ENCODE assay signal across 8 cellular contexts in genomic region chr12:132687211-132688164, GRCh38. TPM values are rescaled to one million over a fixed set of nuclear protein-coding genes. Genes with fewer than 3 reads are reported as not detected.
DNase-seq lines count a peak whose midpoint lies in the region; ATAC-seq, FAIRE-seq and TF ChIP-seq lines count a peak whose summit lies in the region.

Gene POLE (minus strand): TSS chr12:132687342. CDS start chr12:132687315, 27 bp downstream.
Gene PXMP2 (plus strand): TSS chr12:132687587. CDS start chr12:132687671, 84 bp downstream.

- no peaks in the 10 kb centered on the region for H3K9me3 Mint-ChIP-seq in activated T-helper 1 cell treated with anti-CD3 and anti-CD28 coated beads, Interleukin-12 subunit alpha, Interleukin-12 subunit beta, Interleukin-2, Interleukin-4 antibody, amounts not matched to agents 30 ng/mL and 10 ng/mL and 1 ng/mL, durations not matched to agents 14 hours and 24 hours and 36 hours
- H3K9me3 Mint-ChIP-seq in natural killer cell, result no peaks in the 10 kb centered on the region
- no peaks in the 10 kb centered on the region for H3K9me3 Mint-ChIP-seq in stimulated activated naive B cell treated with anti-CD40 and anti-IgM and Interleukin-4, amounts not matched to agents 10 μg/mL and 1 μg/mL and 100 μg/mL, for 72 hours

- TF ChIP-seq CTCF in fibroblast of mammary gland (conservative IDR thresholded peaks at IDR 0.05; ENCODE audit: control insufficient read depth, insufficient read depth, low read depth, low read length) (no peak), natural killer cell (IDR thresholded peaks at IDR 0.05) (no peak)

- peak; percentile 56; the same call in 1 of the 2 replicates for TF ChIP-seq POLR2A in H54 (IDR thresholded peaks at IDR 0.05; ENCODE audit: low read depth, low read length)

- peak within 1 kb of the TSS; percentile 84 for H3K4me3 Mint-ChIP-seq in activated T-helper 1 cell treated with anti-CD3 and anti-CD28 coated beads, Interleukin-12 subunit alpha, Interleukin-12 subunit beta, Interleukin-2, Interleukin-4 antibody, amounts not matched to agents 30 ng/mL and 10 ng/mL and 1 ng/mL, durations not matched to agents 14 hours and 24 hours and 36 hours
- H3K4me3 Mint-ChIP-seq in natural killer cell, result peak within 1 kb of the TSS; percentile 91
- H3K4me3 Mint-ChIP-seq in stimulated activated naive B cell treated with anti-CD40 and anti-IgM and Interleukin-4, amounts not matched to agents 10 μg/mL and 1 μg/mL and 100 μg/mL, for 72 hours, result peak within 1 kb of the TSS; percentile 87 to 90

- intact Hi-C loops in activated T-helper 1 cell treated with anti-CD3 and anti-CD28 coated beads, Interleukin-12 subunit alpha, Interleukin-12 subunit beta, Interleukin-2, Interleukin-4 antibody, amounts not matched to agents 30 ng/mL and 10 ng/mL and 1 ng/mL, durations not matched to agents 14 hours and 24 hours and 36 hours (cut with micrococcal nuclease), result loop anchor here (1.0 to 10.0 kb wide), 8 partner anchors 23 to 735 kb away; partner anchors contain the start of genes ANKLE2, DDX51, GOLGA3 and NOC4L
- intact Hi-C loops in natural killer cell (cut with micrococcal nuclease), result no loop called here

- H3K4me1 Mint-ChIP-seq in activated T-helper 1 cell treated with anti-CD3 and anti-CD28 coated beads, Interleukin-12 subunit alpha, Interleukin-12 subunit beta, Interleukin-2, Interleukin-4 antibody, amounts not matched to agents 30 ng/mL and 10 ng/mL and 1 ng/mL, durations not matched to agents 14 hours and 24 hours and 36 hours (ENCODE audit: low read depth), result peaks cover 26% of the 10 kb centered on the region
- H3K4me1 Mint-ChIP-seq in natural killer cell, result peaks cover 0 to 18% of the 10 kb centered on the region in 2 donors
- peaks cover 14 to 24% of the 10 kb centered on the region in 2 donors for H3K4me1 Mint-ChIP-seq in stimulated activated naive B cell treated with anti-CD40 and anti-IgM and Interleukin-4, amounts not matched to agents 10 μg/mL and 1 μg/mL and 100 μg/mL, for 72 hours

- peak within 1 kb of the TSS; percentile 80 for H3K27ac Mint-ChIP-seq in activated T-helper 1 cell treated with anti-CD3 and anti-CD28 coated beads, Interleukin-12 subunit alpha, Interleukin-12 subunit beta, Interleukin-2, Interleukin-4 antibody, amounts not matched to agents 30 ng/mL and 10 ng/mL and 1 ng/mL, durations not matched to agents 14 hours and 24 hours and 36 hours
- peak within 1 kb of the TSS in 1 of 2 donors; percentile 78 for H3K27ac Mint-ChIP-seq in natural killer cell
- peak within 1 kb of the TSS; percentile 85 for H3K27ac Mint-ChIP-seq in stimulated activated naive B cell treated with anti-CD40 and anti-IgM and Interleukin-4, amounts not matched to agents 10 μg/mL and 1 μg/mL and 100 μg/mL, for 72 hours

- FAIRE-seq in H54 (lab: Jason Lieb, UNC), result no peak

- peak within 1 kb of the TSS; percentile 55 for H3K4me3 ChIP-seq in fibroblast of mammary gland (ENCODE audit: control insufficient read depth, low read depth, low read length)

- ATAC-seq in natural killer cell, result peak; percentile 92 to 99 (median 95)
- ATAC-seq in stimulated activated naive B cell treated with anti-CD40 and anti-IgM and Interleukin-4, amounts not matched to agents 10 μg/mL and 1 μg/mL and 100 μg/mL, for 72 hours (replicated peaks), result peak; percentile 93 to 94

- peaks cover 8% of the 10 kb centered on the region for H3K36me3 Mint-ChIP-seq in activated T-helper 1 cell treated with anti-CD3 and anti-CD28 coated beads, Interleukin-12 subunit alpha, Interleukin-12 subunit beta, Interleukin-2, Interleukin-4 antibody, amounts not matched to agents 30 ng/mL and 10 ng/mL and 1 ng/mL, durations not matched to agents 14 hours and 24 hours and 36 hours (ENCODE audit: low read depth)
- H3K36me3 Mint-ChIP-seq in natural killer cell, result no peaks in the 10 kb centered on the region
- peaks cover 3 to 5% of the 10 kb centered on the region in 2 donors for H3K36me3 Mint-ChIP-seq in stimulated activated naive B cell treated with anti-CD40 and anti-IgM and Interleukin-4, amounts not matched to agents 10 μg/mL and 1 μg/mL and 100 μg/mL, for 72 hours

- peak; percentile 98 for DNase-seq in ELF-1 (ENCODE audit: low read depth, low spot score)
- peak; percentile 95 for DNase-seq in H54 (ENCODE audit: insufficient read length, low spot score)
- DNase-seq in LoVo (ENCODE audit: low spot score), result peak; percentile 98
- peak; percentile 94 for DNase-seq in RPMI8226
- peak; percentile 91 for DNase-seq in activated T-helper 1 cell treated with anti-CD3 and anti-CD28 coated beads, Interleukin-12 subunit alpha, Interleukin-12 subunit beta, Interleukin-2, Interleukin-4 antibody, amounts not matched to agents 30 ng/mL and 10 ng/mL and 1 ng/mL, durations not matched to agents 14 hours and 24 hours and 36 hours (ENCODE audit: low spot score)
- peak; percentile 88 for DNase-seq in fibroblast of mammary gland (ENCODE audit: low read depth)
- DNase-seq in natural killer cell, result peak; percentile 86
- peak; percentile 91 for DNase-seq in stimulated activated naive B cell treated with anti-CD40 and anti-IgM and Interleukin-4, amounts not matched to agents 10 μg/mL and 1 μg/mL and 100 μg/mL, for 72 hours

- no peaks in the 10 kb centered on the region for H3K27me3 Mint-ChIP-seq in activated T-helper 1 cell treated with anti-CD3 and anti-CD28 coated beads, Interleukin-12 subunit alpha, Interleukin-12 subunit beta, Interleukin-2, Interleukin-4 antibody, amounts not matched to agents 30 ng/mL and 10 ng/mL and 1 ng/mL, durations not matched to agents 14 hours and 24 hours and 36 hours (ENCODE audit: insufficient read depth)
- H3K27me3 Mint-ChIP-seq in natural killer cell (ENCODE audit: low read depth in 2 of 2), result no peaks in the 10 kb centered on the region
- no peaks in the 10 kb centered on the region for H3K27me3 Mint-ChIP-seq in stimulated activated naive B cell treated with anti-CD40 and anti-IgM and Interleukin-4, amounts not matched to agents 10 μg/mL and 1 μg/mL and 100 μg/mL, for 72 hours

RNA-seq across cellular contexts. Expression of gene POLE, which starts in this region (rescaled TPM):
- total RNA-seq in activated T-helper 1 cell treated with anti-CD3 and anti-CD28 coated beads, Interleukin-12 subunit alpha, Interleukin-12 subunit beta, Interleukin-2, Interleukin-4 antibody, amounts not matched to agents 30 ng/mL and 10 ng/mL and 1 ng/mL, durations not matched to agents 14 hours and 24 hours and 36 hours, result 168 and 170 TPM in 2 replicates
- 10 to 100 TPM; 58.7 to 66.0 (median 65.0) TPM for total RNA-seq in natural killer cell

RNA-seq across cellular contexts. Expression of gene PXMP2, which starts in this region (rescaled TPM):
- total RNA-seq in activated T-helper 1 cell treated with anti-CD3 and anti-CD28 coated beads, Interleukin-12 subunit alpha, Interleukin-12 subunit beta, Interleukin-2, Interleukin-4 antibody, amounts not matched to agents 30 ng/mL and 10 ng/mL and 1 ng/mL, durations not matched to agents 14 hours and 24 hours and 36 hours, result 21.5 and 23.3 TPM in 2 replicates
- 1 to 10 TPM; 3.6 to 6.2 (median 5.1) TPM for total RNA-seq in natural killer cell

Comparison
In these comparisons a context has a peak if more than half of its experiments do, and no peak if none do; other contexts are left out.
1. Peak in every context shown above with its lines: DNase-seq, ATAC-seq and H3K4me3 ChIP-seq.